Comparison of ENCODE assay signal across 23 cellular contexts in the genomic region with DNA sequence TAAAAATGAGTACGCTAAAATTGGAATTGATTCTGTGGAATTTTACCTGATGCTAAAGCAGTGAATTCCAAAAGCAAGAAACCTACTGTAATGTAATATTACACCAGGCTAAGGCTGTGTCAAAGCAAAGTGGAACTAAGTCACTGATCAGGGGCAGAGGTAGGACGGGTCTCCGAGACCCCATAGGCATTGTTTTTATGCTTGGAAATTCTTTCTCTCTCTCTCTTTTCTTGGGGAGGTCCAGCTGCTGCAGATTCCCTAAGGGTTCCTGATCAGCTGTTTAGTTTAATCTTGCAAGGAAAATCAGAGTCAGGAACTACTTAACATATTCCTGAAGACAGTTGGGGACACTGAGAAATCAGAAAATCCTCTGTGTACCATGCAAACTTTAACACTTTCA.
"Had no signal": no experiment of that assay in that cellular context is flagged by ENCODE, and none has a peak within 500 bp of the region (broad histone marks: within the 10 kb centered on the region; RNA-seq: fewer than 3 reads in every experiment).

No MANE protein-coding gene starts in this region.

- H3K4me1 ChIP-seq: colonic mucosa, gastrocnemius medialis, prostate gland, right atrium auricular region, suprapubic skin, transverse colon, uterus had no signal

- H3K27ac ChIP-seq: colonic mucosa, gastrocnemius medialis, prostate gland, right atrium auricular region, skin epidermis, suprapubic skin, transverse colon, uterus had no signal

- H3K9me3 ChIP-seq: colonic mucosa, gastrocnemius medialis, prostate gland, right atrium auricular region, suprapubic skin, transverse colon, uterus had no signal

- H3K36me3 ChIP-seq: colonic mucosa, gastrocnemius medialis, prostate gland, uterus had no signal

- DNase-seq: activated CD4-positive, alpha-beta T cell treated with anti-CD3 and anti-CD28 coated beads for 48 hours; activated CD4-positive, CD25-positive, alpha-beta regulatory T cell; activated CD8-positive, alpha-beta T cell treated with anti-CD3 and anti-CD28 coated beads for 36 hours; activated naive CD4-positive, alpha-beta T cell treated with anti-CD3 and anti-CD28 coated beads for 36 hours; activated T-cell treated with anti-CD3 and anti-CD28 coated beads, Interleukin-2, amount 50 U/mL, for 24 hours; central memory CD4-positive, alpha-beta T cell; colonic mucosa; gastrocnemius medialis; head of caudate nucleus; immature natural killer cell; kidney glomerular epithelial cell; left ventricle myocardium superior; natural killer cell; stimulated activated CD4-positive, alpha-beta T cell treated with anti-CD3 and anti-CD28 coated beads, Interleukin-4, amount 100 ng/mL, for 1 hour; stimulated activated naive CD8-positive, alpha-beta T cell treated with anti-CD3 and anti-CD28 coated beads, Interleukin-15, amount 100 ng/mL, for 72 hours; T-helper 1 cell; T-helper 9 cell; transverse colon; uterus had no signal

- ATAC-seq: activated CD8-positive, alpha-beta T cell treated with anti-CD3 and anti-CD28 coated beads for 36 hours; gastrocnemius medialis; left ventricle myocardium superior; natural killer cell; stimulated activated naive CD8-positive, alpha-beta T cell treated with anti-CD3 and anti-CD28 coated beads, Interleukin-15, amount 100 ng/mL, for 72 hours had no signal

- H3K27me3 ChIP-seq: colonic mucosa, gastrocnemius medialis, right atrium auricular region, suprapubic skin, transverse colon, uterus had no signal

- H3K4me3 ChIP-seq: colonic mucosa, gastrocnemius medialis, prostate gland, right atrium auricular region, skin epidermis, suprapubic skin, transverse colon, uterus had no signal
